ENCODE assay signal across 25 cellular contexts in the genomic region with DNA sequence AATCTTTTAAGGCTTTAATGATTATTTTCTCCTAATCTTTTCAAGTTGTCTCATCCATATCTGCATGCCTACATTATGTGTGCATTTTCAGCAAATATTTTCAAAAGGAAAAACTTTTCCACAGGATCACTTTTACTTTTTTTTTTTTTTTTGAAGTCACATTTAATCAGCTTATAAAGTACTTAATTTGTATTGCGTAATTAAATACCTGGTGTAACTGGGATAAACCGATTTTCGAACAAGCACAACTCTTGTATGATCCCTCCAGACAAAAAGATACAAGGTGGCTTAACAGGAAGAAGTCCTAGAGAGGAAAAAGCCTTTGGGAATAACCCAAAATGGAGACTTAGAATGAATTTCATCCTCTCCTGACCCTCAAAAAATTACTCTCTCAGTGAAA. TPM values are rescaled to one million over a fixed set of nuclear protein-coding genes. Genes with fewer than 3 reads are reported as not detected.
DNase-seq lines count a peak whose midpoint lies in the region; ATAC-seq and TF ChIP-seq lines count a peak whose summit lies in the region.
"Had no signal": no experiment of that assay in that cellular context is flagged by ENCODE, and none has a peak within 500 bp of the region (broad histone marks: within the 10 kb centered on the region; RNA-seq: fewer than 3 reads in every experiment).

No MANE protein-coding gene starts in this region.

- H3K9ac ChIP-seq in GM23248 (no peak overlapping the region), OCI-LY1 (ENCODE audit: low read length) (no peak overlapping the region)
- H3K9ac ChIP-seq: BLaER1 treated with 17β-estradiol and CSF1 and Interleukin-3, amounts not matched to agents 10 nM and 100 nM had no signal

- peaks cover 70% of the 10 kb centered on the region for H3K4me1 Mint-ChIP-seq in activated naive CD4-positive, alpha-beta T cell treated with anti-CD3 and anti-CD28 coated beads for 36 hours (ENCODE audit: low read depth)
- H3K4me1 Mint-ChIP-seq in activated naive CD4-positive, alpha-beta T cell treated with anti-CD3 and anti-CD28 coated beads, Interleukin-2, amount 10 ng/mL, durations not matched to agents 7 days and 5 days, result peaks cover 56% of the 10 kb centered on the region
- H3K4me1 Mint-ChIP-seq in naive B cell, result peaks cover 38 to 70% (median 65%) of the 10 kb centered on the region in 3 donors

- peak overlapping the region; percentile 44 for H3K27ac Mint-ChIP-seq in activated naive CD4-positive, alpha-beta T cell treated with anti-CD3 and anti-CD28 coated beads for 36 hours
- H3K27ac Mint-ChIP-seq in activated naive CD4-positive, alpha-beta T cell treated with anti-CD3 and anti-CD28 coated beads, Interleukin-2, amount 10 ng/mL, durations not matched to agents 7 days and 5 days, result no peak overlapping the region
- H3K27ac Mint-ChIP-seq in naive B cell, result peak overlapping the region in 5 of 6 donors; percentile 22 to 60 (median 47)
- H3K27ac Mint-ChIP-seq: CD8-positive, alpha-beta memory T cell had no signal

- CTCF ChIA-PET in activated naive CD4-positive, alpha-beta T cell treated with anti-CD3 and anti-CD28 coated beads for 36 hours (lab: Charles Lee), result interaction anchor here (0.7 to 1.7 kb wide), 2 partner anchors 15 to 17 kb away, joined by 3 to 4 read pairs; no protein-coding TSS in a partner anchor
- CTCF ChIA-PET in activated naive CD4-positive, alpha-beta T cell treated with anti-CD3 and anti-CD28 coated beads, Interleukin-2, amount 10 ng/mL, durations not matched to agents 7 days and 5 days (lab: Charles Lee), result no interaction called here

- in situ Hi-C loops in GM23248 (cut with MboI), result no loop called here

- ATAC-seq in naive B cell (ENCODE audit: low read depth in 2 of 2), result no peak
- no peak for ATAC-seq in GM19452 (IDR thresholded peaks at IDR 0.05; ENCODE audit: unreplicated experiment)
- ATAC-seq: PC-3 had no signal

- H3K36me3 Mint-ChIP-seq in activated naive CD4-positive, alpha-beta T cell treated with anti-CD3 and anti-CD28 coated beads for 36 hours (ENCODE audit: low read depth), result peaks cover 2% of the 10 kb centered on the region
- H3K36me3 Mint-ChIP-seq in activated naive CD4-positive, alpha-beta T cell treated with anti-CD3 and anti-CD28 coated beads, Interleukin-2, amount 10 ng/mL, durations not matched to agents 7 days and 5 days, result peaks cover 2% of the 10 kb centered on the region
- peaks cover 0 to 6% of the 10 kb centered on the region in 2 donors for H3K36me3 Mint-ChIP-seq in naive B cell

- 84 to 87% methylated on average over 3 of the region's 3 CpGs for WGBS in GM23248 (ENCODE audit: low coverage in 1 of 2, low lambda C conversion rate in 2 of 2, missing lambda C conversion rate in 2 of 2), 2 experiments

- no peaks in the 10 kb centered on the region for H3K27me3 Mint-ChIP-seq in activated naive CD4-positive, alpha-beta T cell treated with anti-CD3 and anti-CD28 coated beads for 36 hours (ENCODE audit: low read depth)
- no peaks in the 10 kb centered on the region for H3K27me3 Mint-ChIP-seq in activated naive CD4-positive, alpha-beta T cell treated with anti-CD3 and anti-CD28 coated beads, Interleukin-2, amount 10 ng/mL, durations not matched to agents 7 days and 5 days
- no peaks in the 10 kb centered on the region for H3K27me3 Mint-ChIP-seq in naive B cell
- H3K27me3 Mint-ChIP-seq: CD8-positive, alpha-beta memory T cell had no signal

- H3F3A ChIP-seq in GM23248 (ENCODE audit: insufficient read depth) (0 out of 2 replicates have a peak, but pooled peaks cover 6% of the 10 kb centered on the region), OCI-LY1 (ENCODE audit: insufficient read depth, low read length) (no peaks in the 10 kb centered on the region)

- DNase-seq in activated naive CD4-positive, alpha-beta T cell treated with anti-CD3 and anti-CD28 coated beads for 36 hours, result no peak
- no peak for DNase-seq in activated naive CD4-positive, alpha-beta T cell treated with anti-CD3 and anti-CD28 coated beads, Interleukin-2, amount 10 ng/mL, durations not matched to agents 7 days and 5 days
- DNase-seq in GM23248, result no peak
- no peak for DNase-seq in naive B cell
- DNase-seq in NK-92 treated with Interleukin-12 subunit alpha and Interleukin-12 subunit beta, amount 100 ng/mL, for 24 hours (lab: John Stamatoyannopoulos, UW), result no peak
- no peak for DNase-seq in KG1 (lab: John Stamatoyannopoulos, UW)
- DNase-seq: ACHN; Calu3; CD8-positive, alpha-beta memory T cell; EL; NCI-H1694; NCI-H2081; NCI-H2171; NCI-H345; NCI-H774; RPMI8226; SHP77 had no signal

- H3K9me2 ChIP-seq in GM23248 (ENCODE audit: insufficient read depth), result 0 out of 2 replicates have a peak, but pooled peaks cover 4% of the 10 kb centered on the region
- H3K9me2 ChIP-seq in OCI-LY1 (ENCODE audit: low read depth, low read length), result no peaks in the 10 kb centered on the region

- no peak overlapping the region for H3K27ac ChIP-seq in GM23248
- peak overlapping the region; percentile 66 for H3K27ac ChIP-seq in OCI-LY1 (ENCODE audit: low read depth, low read length, poor library complexity, severe bottlenecking)
- H3K27ac ChIP-seq: 22Rv1, HL-60 had no signal

- H3K4me1 ChIP-seq in GM23248 (ENCODE audit: insufficient read depth) (peaks cover 10% of the 10 kb centered on the region), OCI-LY1 (ENCODE audit: insufficient read depth, low read length, severe bottlenecking) (peaks cover 79% of the 10 kb centered on the region)
- H3K4me1 ChIP-seq: HAP-1 had no signal

- H3K4me3 Mint-ChIP-seq in activated naive CD4-positive, alpha-beta T cell treated with anti-CD3 and anti-CD28 coated beads for 36 hours, result no peak overlapping the region
- H3K4me3 Mint-ChIP-seq in activated naive CD4-positive, alpha-beta T cell treated with anti-CD3 and anti-CD28 coated beads, Interleukin-2, amount 10 ng/mL, durations not matched to agents 7 days and 5 days, result no peak overlapping the region
- peak overlapping the region in 2 of 8 donors; percentile 30 to 55 for H3K4me3 Mint-ChIP-seq in naive B cell
- H3K4me3 Mint-ChIP-seq: CD8-positive, alpha-beta memory T cell had no signal

- H2AFZ ChIP-seq in GM23248, result peak overlapping the region; percentile 33; the same call in 1 of the 2 replicates
- H2AFZ ChIP-seq in OCI-LY1 (ENCODE audit: low read length), result no peak overlapping the region

- no peak overlapping the region for H3K4me2 ChIP-seq in GM23248 (ENCODE audit: unreplicated experiment)
- H3K4me2 ChIP-seq in OCI-LY1 (ENCODE audit: low read length), result peak overlapping the region; percentile 50; the same call in 1 of the 2 replicates

- H3K36me3 ChIP-seq in GM23248 (ENCODE audit: low read depth) (no peaks in the 10 kb centered on the region), OCI-LY1 (ENCODE audit: insufficient read depth, low read length) (0 out of 2 replicates have a peak, but pooled peaks cover 4% of the 10 kb centered on the region)
- H3K36me3 ChIP-seq: BLaER1 treated with 17β-estradiol and CSF1 and Interleukin-3, amounts not matched to agents 10 nM and 100 nM; HAP-1 had no signal

- H3K27me3 ChIP-seq in GM23248 (replicated peaks; ENCODE audit: insufficient read depth), result no peaks in the 10 kb centered on the region
- H3K27me3 ChIP-seq in OCI-LY1 (ENCODE audit: insufficient read depth, low read length), result no peaks in the 10 kb centered on the region
- H3K27me3 ChIP-seq: BLaER1 treated with 17β-estradiol and CSF1 and Interleukin-3, amounts not matched to agents 10 nM and 100 nM had no signal

- H3K79me2 ChIP-seq in GM23248 (ENCODE audit: insufficient read depth) (no peaks in the 10 kb centered on the region), OCI-LY1 (ENCODE audit: insufficient read depth, low read length) (no peaks in the 10 kb centered on the region)

- H3K4me3 ChIP-seq in GM23248 (no peak overlapping the region), OCI-LY1 (ENCODE audit: low read depth, low read length, poor library complexity, severe bottlenecking) (no peak overlapping the region)
- H3K4me3 ChIP-seq: BLaER1 treated with 17β-estradiol and CSF1 and Interleukin-3, amounts not matched to agents 10 nM and 100 nM; HAP-1 had no signal

- intact Hi-C loops in activated naive CD4-positive, alpha-beta T cell treated with anti-CD3 and anti-CD28 coated beads for 36 hours (cut with micrococcal nuclease), result loop anchor here (1.0 to 5.0 kb wide), 2 partner anchors 7 to 61 kb away; no protein-coding TSS in a partner anchor

- no peak for TF ChIP-seq CTCF in OCI-LY1 (IDR thresholded peaks at IDR 0.05; ENCODE audit: low read length)

- no peaks in the 10 kb centered on the region for H3K9me3 ChIP-seq in GM23248 (ENCODE audit: low read depth)
- no peaks in the 10 kb centered on the region for H3K9me3 ChIP-seq in OCI-LY1 (ENCODE audit: low read length)
- H3K9me3 ChIP-seq: HAP-1 had no signal

- H3K9me3 Mint-ChIP-seq in activated naive CD4-positive, alpha-beta T cell treated with anti-CD3 and anti-CD28 coated beads for 36 hours, result peaks cover 9% of the 10 kb centered on the region
- H3K9me3 Mint-ChIP-seq in activated naive CD4-positive, alpha-beta T cell treated with anti-CD3 and anti-CD28 coated beads, Interleukin-2, amount 10 ng/mL, durations not matched to agents 7 days and 5 days, result peaks cover 7% of the 10 kb centered on the region
- peaks cover 0 to 4% (median 3%) of the 10 kb centered on the region in 7 donors for H3K9me3 Mint-ChIP-seq in naive B cell

- H4K20me1 ChIP-seq in GM23248 (ENCODE audit: insufficient read depth) (no peaks in the 10 kb centered on the region), OCI-LY1 (ENCODE audit: insufficient read depth, low read length) (no peaks in the 10 kb centered on the region)
- H4K20me1 ChIP-seq: BLaER1 treated with 17β-estradiol and CSF1 and Interleukin-3, amounts not matched to agents 10 nM and 100 nM had no signal

RNA-seq across cellular contexts. Expression of gene ATP6V1G3, which starts 1.3 kb away (rescaled TPM):
- total RNA-seq in activated naive CD4-positive, alpha-beta T cell treated with anti-CD3 and anti-CD28 coated beads for 36 hours, result not detected
- total RNA-seq in GM23248 (2014; rRNA removed; shearing (Covaris generic)), result not detected in 2 replicates
- polyA plus RNA-seq in GM23248 (2016; fragmentation: Nextera tagmentation; extraction: Ambion mirVana), result 1.3 and 2.9 TPM in 2 replicates
- polyA plus RNA-seq in naive B cell (ENCODE audit: low read depth in 6 of 6), result not detected
- total RNA-seq: Calu3; CD8-positive, alpha-beta memory T cell; HT-29; PC-3 had no signal
- polyA plus RNA-seq: CD8-positive, alpha-beta memory T cell had no signal
